Comparison of ENCODE assay signal across 1 cellular context in genomic region chr1:7292033-7292681, GRCh38.
TF ChIP-seq lines count a peak whose summit lies in the region.

No MANE protein-coding gene starts in this region.

TF ChIP-seq in SK-N-SH, 30 proteins besides CTCF, POLR2A, EP300 and RAD21 (continued from another document):
- TF ChIP-seq PBX3 (IDR thresholded peaks at IDR 0.05) = no peak
- no peak for TF ChIP-seq RFX5 (IDR thresholded peaks at IDR 0.05; ENCODE audit: low read length)
- TF ChIP-seq RCOR1 (IDR thresholded peaks at IDR 0.05; ENCODE audit: low read length) = no peak
- no peak for TF ChIP-seq MEF2A (IDR thresholded peaks at IDR 0.05; ENCODE audit: borderline replicate concordance, low read depth)
- TF ChIP-seq NFIC (IDR thresholded peaks at IDR 0.05; ENCODE audit: borderline replicate concordance) = no peak
- no peak for TF ChIP-seq TEAD4 (IDR thresholded peaks at IDR 0.05; ENCODE audit: borderline replicate concordance, insufficient read depth)
- TF ChIP-seq REST (IDR thresholded peaks at IDR 0.05; ENCODE audit: low read depth, low read length) = no peak
- no peak for TF ChIP-seq JUND (IDR thresholded peaks at IDR 0.05)
- no peak for TF ChIP-seq GABPA (IDR thresholded peaks at IDR 0.05; ENCODE audit: low read depth)
- TF ChIP-seq FOXJ3 (CRISPR knock-in tag; IDR thresholded peaks at IDR 0.05) = no peak
- no peak for TF ChIP-seq YY1 (IDR thresholded peaks at IDR 0.05; ENCODE audit: low read depth)
- no peak for TF ChIP-seq MXI1 (IDR thresholded peaks at IDR 0.05; ENCODE audit: low read depth, low read length)
- TF ChIP-seq POLR2AphosphoS5 (IDR thresholded peaks at IDR 0.05; ENCODE audit: low read depth, low read length) = no peak
- TF ChIP-seq SMC3 (IDR thresholded peaks at IDR 0.05; ENCODE audit: low read depth, low read length) = no peak
- TF ChIP-seq TAF1 (IDR thresholded peaks at IDR 0.05; ENCODE audit: borderline replicate concordance, low read depth, low read length) = no peak
